Comparison of ENCODE assay signal across 1 cellular context in the genomic region with DNA sequence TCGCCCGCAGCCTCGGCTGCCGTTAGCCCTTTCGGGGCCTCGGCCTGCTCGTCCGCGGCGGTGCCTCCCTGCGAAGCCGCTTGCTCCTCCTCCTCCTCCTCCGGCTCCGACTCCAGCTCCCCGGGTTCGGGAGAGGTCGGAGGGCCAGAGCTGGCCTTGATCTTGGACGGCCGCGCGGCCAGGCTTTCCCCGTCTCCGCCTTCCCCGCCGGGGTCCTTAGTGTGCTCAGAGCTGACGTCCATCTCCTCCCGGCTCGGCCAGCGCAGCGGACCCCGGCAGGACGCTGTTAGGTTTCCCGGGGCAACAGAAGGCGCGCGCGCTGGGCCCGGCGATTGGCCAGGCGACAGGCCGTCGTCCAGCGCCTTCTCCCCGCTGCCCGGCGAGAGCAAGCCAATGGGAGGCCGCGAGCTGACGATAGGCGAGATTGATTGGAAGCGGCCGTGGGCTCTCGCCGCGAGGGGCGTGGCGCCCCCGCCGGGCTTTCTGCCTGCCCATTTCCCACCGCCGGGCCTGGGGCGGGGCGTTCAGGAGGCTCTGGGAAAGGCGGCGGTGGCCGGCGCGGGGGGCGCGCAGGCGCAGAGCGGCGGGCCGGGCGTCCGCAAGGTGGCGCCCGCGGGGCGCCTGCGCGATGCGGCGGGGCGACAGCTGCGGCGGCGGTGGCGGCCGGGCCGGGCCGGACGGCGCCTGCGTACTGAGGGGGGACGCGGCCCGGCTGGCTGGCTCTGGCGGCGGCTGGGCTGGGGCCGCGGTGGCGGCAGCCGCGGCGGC.
TF ChIP-seq lines count a peak whose summit lies in the region.

A gene with protein sequence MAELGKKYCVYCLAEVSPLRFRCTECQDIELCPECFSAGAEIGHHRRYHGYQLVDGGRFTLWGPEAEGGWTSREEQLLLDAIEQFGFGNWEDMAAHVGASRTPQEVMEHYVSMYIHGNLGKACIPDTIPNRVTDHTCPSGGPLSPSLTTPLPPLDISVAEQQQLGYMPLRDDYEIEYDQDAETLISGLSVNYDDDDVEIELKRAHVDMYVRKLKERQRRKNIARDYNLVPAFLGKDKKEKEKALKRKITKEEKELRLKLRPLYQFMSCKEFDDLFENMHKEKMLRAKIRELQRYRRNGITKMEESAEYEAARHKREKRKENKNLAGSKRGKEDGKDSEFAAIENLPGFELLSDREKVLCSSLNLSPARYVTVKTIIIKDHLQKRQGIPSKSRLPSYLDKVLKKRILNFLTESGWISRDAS (plus strand): TSS at position 676 of the 768 bp plus-strand sequence. CDS start 208 bp downstream, outside the sequence.

TF ChIP-seq in HepG2, 621 proteins besides CTCF, POLR2A, EP300 and RAD21 (continued from another document and continues in another):
- TF ChIP-seq NFAT5 (CRISPR knock-in tag; IDR thresholded peaks at IDR 0.05), result no peak
- no peak for TF ChIP-seq CBX2 (IDR thresholded peaks at IDR 0.05; ENCODE audit: low read depth, low read length)
- no peak for TF ChIP-seq CBX2 (CRISPR knock-in tag; IDR thresholded peaks at IDR 0.05; ENCODE audit: low read depth)
- TF ChIP-seq FOXC1 (CRISPR knock-in tag; IDR thresholded peaks at IDR 0.05; ENCODE audit: borderline replicate concordance), result no peak
- no peak for TF ChIP-seq ZC3H4 (CRISPR knock-in tag; IDR thresholded peaks at IDR 0.05; ENCODE audit: borderline replicate concordance)
- TF ChIP-seq, protein P1, sequence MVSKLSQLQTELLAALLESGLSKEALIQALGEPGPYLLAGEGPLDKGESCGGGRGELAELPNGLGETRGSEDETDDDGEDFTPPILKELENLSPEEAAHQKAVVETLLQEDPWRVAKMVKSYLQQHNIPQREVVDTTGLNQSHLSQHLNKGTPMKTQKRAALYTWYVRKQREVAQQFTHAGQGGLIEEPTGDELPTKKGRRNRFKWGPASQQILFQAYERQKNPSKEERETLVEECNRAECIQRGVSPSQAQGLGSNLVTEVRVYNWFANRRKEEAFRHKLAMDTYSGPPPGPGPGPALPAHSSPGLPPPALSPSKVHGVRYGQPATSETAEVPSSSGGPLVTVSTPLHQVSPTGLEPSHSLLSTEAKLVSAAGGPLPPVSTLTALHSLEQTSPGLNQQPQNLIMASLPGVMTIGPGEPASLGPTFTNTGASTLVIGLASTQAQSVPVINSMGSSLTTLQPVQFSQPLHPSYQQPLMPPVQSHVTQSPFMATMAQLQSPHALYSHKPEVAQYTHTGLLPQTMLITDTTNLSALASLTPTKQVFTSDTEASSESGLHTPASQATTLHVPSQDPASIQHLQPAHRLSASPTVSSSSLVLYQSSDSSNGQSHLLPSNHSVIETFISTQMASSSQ (IDR thresholded peaks at IDR 0.05; ENCODE audit: low read depth), result no peak
- TF ChIP-seq, protein P1 (CRISPR knock-in tag; IDR thresholded peaks at IDR 0.05; ENCODE audit: borderline replicate concordance), result no peak
- TF ChIP-seq MED1 (CRISPR knock-in tag; IDR thresholded peaks at IDR 0.05), result no peak
- TF ChIP-seq ZNF251 (CRISPR knock-in tag; IDR thresholded peaks at IDR 0.05), result no peak
- TF ChIP-seq ZNF205 (CRISPR knock-in tag; IDR thresholded peaks at IDR 0.05), result peak; percentile 25; the same call in 1 of the 2 replicates
- TF ChIP-seq TCF7L2 (IDR thresholded peaks at IDR 0.05; ENCODE audit: low read depth, low read length), result no peak
- no peak for TF ChIP-seq ZNF562 (CRISPR knock-in tag; IDR thresholded peaks at IDR 0.05; ENCODE audit: borderline replicate concordance)
- TF ChIP-seq, protein P2, sequence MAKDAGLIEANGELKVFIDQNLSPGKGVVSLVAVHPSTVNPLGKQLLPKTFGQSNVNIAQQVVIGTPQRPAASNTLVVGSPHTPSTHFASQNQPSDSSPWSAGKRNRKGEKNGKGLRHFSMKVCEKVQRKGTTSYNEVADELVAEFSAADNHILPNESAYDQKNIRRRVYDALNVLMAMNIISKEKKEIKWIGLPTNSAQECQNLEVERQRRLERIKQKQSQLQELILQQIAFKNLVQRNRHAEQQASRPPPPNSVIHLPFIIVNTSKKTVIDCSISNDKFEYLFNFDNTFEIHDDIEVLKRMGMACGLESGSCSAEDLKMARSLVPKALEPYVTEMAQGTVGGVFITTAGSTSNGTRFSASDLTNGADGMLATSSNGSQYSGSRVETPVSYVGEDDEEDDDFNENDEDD (CRISPR knock-in tag; IDR thresholded peaks at IDR 0.05; ENCODE audit: borderline replicate concordance), result peak; percentile 84; the same call in 1 of the 2 replicates
- TF ChIP-seq ZFP90 (CRISPR knock-in tag; IDR thresholded peaks at IDR 0.05; ENCODE audit: borderline replicate concordance), result no peak
- TF ChIP-seq SNAI1 (CRISPR knock-in tag; IDR thresholded peaks at IDR 0.05; ENCODE audit: borderline replicate concordance), result no peak
- no peak for TF ChIP-seq AHDC1 (CRISPR knock-in tag; IDR thresholded peaks at IDR 0.05; ENCODE audit: borderline replicate concordance)
- TF ChIP-seq ZNF83 (CRISPR knock-in tag; IDR thresholded peaks at IDR 0.05; ENCODE audit: borderline replicate concordance), result no peak
- TF ChIP-seq CREM (IDR thresholded peaks at IDR 0.05), result no peak
- no peak for TF ChIP-seq CREM (CRISPR knock-in tag; IDR thresholded peaks at IDR 0.05)
- peak; percentile 78 for TF ChIP-seq RBM22 (optimal IDR thresholded peaks at IDR 0.05; ENCODE audit: low read length)
- no peak for TF ChIP-seq ZNF234 (CRISPR knock-in tag; conservative IDR thresholded peaks at IDR 0.05)
- peak; percentile 64; the same call in 1 of the 2 replicates for TF ChIP-seq ZNF788 (CRISPR knock-in tag; IDR thresholded peaks at IDR 0.05; ENCODE audit: borderline replicate concordance)
- TF ChIP-seq THAP11 (CRISPR knock-in tag; IDR thresholded peaks at IDR 0.05), result no peak
- no peak for TF ChIP-seq ZNF737 (CRISPR knock-in tag; IDR thresholded peaks at IDR 0.05; ENCODE audit: borderline replicate concordance)
- TF ChIP-seq, protein P3, sequence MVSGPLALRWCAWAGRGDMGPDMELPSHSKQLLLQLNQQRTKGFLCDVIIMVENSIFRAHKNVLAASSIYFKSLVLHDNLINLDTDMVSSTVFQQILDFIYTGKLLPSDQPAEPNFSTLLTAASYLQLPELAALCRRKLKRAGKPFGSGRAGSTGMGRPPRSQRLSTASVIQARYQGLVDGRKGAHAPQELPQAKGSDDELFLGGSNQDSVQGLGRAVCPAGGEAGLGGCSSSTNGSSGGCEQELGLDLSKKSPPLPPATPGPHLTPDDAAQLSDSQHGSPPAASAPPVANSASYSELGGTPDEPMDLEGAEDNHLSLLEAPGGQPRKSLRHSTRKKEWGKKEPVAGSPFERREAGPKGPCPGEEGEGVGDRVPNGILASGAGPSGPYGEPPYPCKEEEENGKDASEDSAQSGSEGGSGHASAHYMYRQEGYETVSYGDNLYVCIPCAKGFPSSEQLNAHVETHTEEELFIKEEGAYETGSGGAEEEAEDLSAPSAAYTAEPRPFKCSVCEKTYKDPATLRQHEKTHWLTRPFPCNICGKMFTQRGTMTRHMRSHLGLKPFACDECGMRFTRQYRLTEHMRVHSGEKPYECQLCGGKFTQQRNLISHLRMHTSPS (CRISPR knock-in tag; IDR thresholded peaks at IDR 0.05; ENCODE audit: low read depth), result no peak
- TF ChIP-seq, protein P4, sequence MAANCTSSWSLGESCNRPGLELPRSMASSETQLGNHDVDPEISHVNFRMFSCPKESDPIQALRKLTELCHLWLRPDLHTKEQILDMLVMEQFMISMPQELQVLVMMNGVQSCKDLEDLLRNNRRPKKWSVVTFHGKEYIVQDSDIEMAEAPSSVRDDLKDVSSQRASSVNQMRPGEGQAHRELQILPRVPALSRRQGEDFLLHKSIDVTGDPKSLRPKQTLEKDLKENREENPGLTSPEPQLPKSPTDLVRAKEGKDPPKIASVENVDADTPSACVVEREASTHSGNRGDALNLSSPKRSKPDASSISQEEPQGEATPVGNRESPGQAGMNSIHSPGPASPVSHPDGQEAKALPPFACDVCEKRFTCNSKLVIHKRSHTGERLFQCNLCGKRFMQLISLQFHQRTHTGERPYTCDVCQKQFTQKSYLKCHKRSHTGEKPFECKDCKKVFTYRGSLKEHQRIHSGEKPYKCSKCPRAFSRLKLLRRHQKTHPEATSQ (CRISPR knock-in tag; IDR thresholded peaks at IDR 0.05; ENCODE audit: borderline replicate concordance), result no peak
- TF ChIP-seq PAWR (CRISPR knock-in tag; IDR thresholded peaks at IDR 0.05; ENCODE audit: borderline replicate concordance), result no peak
- no peak for TF ChIP-seq HMG20A (CRISPR knock-in tag; IDR thresholded peaks at IDR 0.05; ENCODE audit: borderline replicate concordance)
- TF ChIP-seq ISX (CRISPR knock-in tag; conservative IDR thresholded peaks at IDR 0.05), result no peak
- TF ChIP-seq RFXANK (CRISPR knock-in tag; IDR thresholded peaks at IDR 0.05), result peak; percentile 77
